17 cellular contexts compared by ENCODE assay signal in genomic region chr10:88460601-88461000, GRCh38.
DNase-seq lines count a peak whose midpoint lies in the region; ATAC-seq and TF ChIP-seq lines count a peak whose summit lies in the region.
"Had no signal": no experiment of that assay in that cellular context is flagged by ENCODE, and none has a peak within 500 bp of the region (broad histone marks: within the 10 kb centered on the region; RNA-seq: fewer than 3 reads in every experiment).

No MANE protein-coding gene starts in this region.

- no peaks in the 10 kb centered on the region for H3K9me3 Mint-ChIP-seq in activated CD8-positive, alpha-beta T cell treated with anti-CD3 and anti-CD28 coated beads for 36 hours
- H3K9me3 Mint-ChIP-seq: CD4-positive, alpha-beta memory T cell; GM23338; H9; HFFc6 had no signal

- H3K9ac ChIP-seq in mesendoderm (ENCODE audit: low read length): no peak overlapping the region

- no peaks in the 10 kb centered on the region for H3K27me3 Mint-ChIP-seq in activated CD8-positive, alpha-beta T cell treated with anti-CD3 and anti-CD28 coated beads for 36 hours
- H3K27me3 Mint-ChIP-seq: CD4-positive, alpha-beta memory T cell had no signal

- TF ChIP-seq CTCF in foreskin fibroblast (IDR thresholded peaks at IDR 0.05; ENCODE audit: low read depth, low read length): no peak
- TF ChIP-seq CTCF in activated CD8-positive, alpha-beta T cell treated with anti-CD3 and anti-CD28 coated beads for 36 hours (IDR thresholded peaks at IDR 0.05): no peak

- no peaks in the 10 kb centered on the region for H3K4me1 Mint-ChIP-seq in activated CD8-positive, alpha-beta T cell treated with anti-CD3 and anti-CD28 coated beads for 36 hours (ENCODE audit: low read depth)
- H3K4me1 Mint-ChIP-seq: GM23338 had no signal

- H3K56ac ChIP-seq in mesendoderm (ENCODE audit: low read length): peak overlapping the region; percentile 20

- H2AK5ac ChIP-seq in mesendoderm (ENCODE audit: low read length): no peak overlapping the region

- no peaks in the 10 kb centered on the region for H3K4me1 ChIP-seq in mesendoderm (ENCODE audit: control insufficient read depth, low read depth, low read length)

- H3K23ac ChIP-seq in mesendoderm (ENCODE audit: low read length): no peak overlapping the region

- H3K36me3 Mint-ChIP-seq in activated CD8-positive, alpha-beta T cell treated with anti-CD3 and anti-CD28 coated beads for 36 hours (ENCODE audit: low read depth): no peaks in the 10 kb centered on the region

- no peak overlapping the region for H2BK120ac ChIP-seq in mesendoderm (ENCODE audit: low read depth, low read length)

- CTCF ChIA-PET in activated CD8-positive, alpha-beta T cell treated with anti-CD3 and anti-CD28 coated beads for 36 hours (lab: Charles Lee): no interaction called here

- no peak overlapping the region for H3K4me3 ChIP-seq in foreskin fibroblast (ENCODE audit: low read depth in 1 of 2, low read length in 2 of 2)
- no peak overlapping the region for H3K4me3 ChIP-seq in mesendoderm (ENCODE audit: low read length)
- H3K4me3 ChIP-seq: GM23338 had no signal

- no peaks in the 10 kb centered on the region for H3K36me3 ChIP-seq in mesendoderm (ENCODE audit: control insufficient read depth, insufficient read depth, low read length)

- no peak overlapping the region for H3K27ac ChIP-seq in mesendoderm (ENCODE audit: low read depth, low read length)

- H3K18ac ChIP-seq in mesendoderm (ENCODE audit: low read length): no peak overlapping the region

- no peak overlapping the region for H3K4ac ChIP-seq in mesendoderm (ENCODE audit: low read depth, low read length)

- POLR2A ChIA-PET in activated CD8-positive, alpha-beta T cell treated with anti-CD3 and anti-CD28 coated beads for 36 hours (lab: Charles Lee): no interaction called here

- no peak overlapping the region for H2BK15ac ChIP-seq in mesendoderm (replicated peaks; ENCODE audit: low read depth)

- H4K8ac ChIP-seq in mesendoderm (ENCODE audit: low read depth, low read length): no peak overlapping the region

- H4K5ac ChIP-seq in mesendoderm (ENCODE audit: low read length): no peak overlapping the region

- ATAC-seq in activated CD8-positive, alpha-beta T cell treated with anti-CD3 and anti-CD28 coated beads for 36 hours: no peak
- no peak for ATAC-seq in Right ventricle myocardium inferior
- ATAC-seq: GM23338, HCT116 had no signal

- DNase-seq in NCI-H69 (lab: John Stamatoyannopoulos, UW): peak; percentile 16
- peak; percentile 8 to 40 for DNase-seq in foreskin fibroblast
- no peak for DNase-seq in mesendoderm
- no peak for DNase-seq in KG1 (lab: John Stamatoyannopoulos, UW)
- no peak for DNase-seq in activated CD8-positive, alpha-beta T cell treated with anti-CD3 and anti-CD28 coated beads for 36 hours
- DNase-seq in Right ventricle myocardium inferior (ENCODE audit: missing footprints): no peak
- DNase-seq: C1 segment of cervical spinal cord; Calu3; CD4-positive, alpha-beta memory T cell; COR-L47; DMS53; DMS79 treated with DMSO at 0.1 percent for 48 hours; GF-D8; H9; HFFc6 had no signal

- no peak overlapping the region for H2BK5ac ChIP-seq in mesendoderm (ENCODE audit: low read length)

- no peaks in the 10 kb centered on the region for H3K79me1 ChIP-seq in mesendoderm (ENCODE audit: low read length)

- no peaks in the 10 kb centered on the region for H3K27me3 ChIP-seq in mesendoderm (ENCODE audit: insufficient read depth, low read length, poor library complexity)

- intact Hi-C loops in activated CD8-positive, alpha-beta T cell treated with anti-CD3 and anti-CD28 coated beads for 36 hours (cut with micrococcal nuclease): no loop called here
- intact Hi-C loops in Right ventricle myocardium inferior (cut with DNase I): no loop called here

- H3K27ac Mint-ChIP-seq in activated CD8-positive, alpha-beta T cell treated with anti-CD3 and anti-CD28 coated beads for 36 hours: no peak overlapping the region
- H3K27ac Mint-ChIP-seq: CD4-positive, alpha-beta memory T cell; GM23338; H9; HFFc6 had no signal

- H3K4me2 ChIP-seq in mesendoderm (ENCODE audit: low read length): no peak overlapping the region
- H3K4me2 ChIP-seq: GM23338 had no signal

- WGBS in mesendoderm (ENCODE audit: extremely low coverage, insufficient coverage, low lambda C conversion rate): no CpG with 5 or more reads among the region's 1 CpG

- H3K4me3 Mint-ChIP-seq in activated CD8-positive, alpha-beta T cell treated with anti-CD3 and anti-CD28 coated beads for 36 hours: no peak overlapping the region
- H3K4me3 Mint-ChIP-seq: CD4-positive, alpha-beta memory T cell; GM23338; H9; HFFc6 had no signal

- no peaks in the 10 kb centered on the region for H3K79me2 ChIP-seq in mesendoderm (ENCODE audit: control insufficient read depth, insufficient read depth, low read length)

Comparison
In these comparisons a context has a peak if more than half of its experiments do, and no peak if none do; other contexts are left out.
1. DNase-seq: peak in NCI-H69 (single experiment) and foreskin fibroblast (2 of 2); none in mesendoderm (single experiment), KG1 (single experiment), activated CD8-positive, alpha-beta T cell treated with anti-CD3 and anti-CD28 coated beads for 36 hours (single experiment) and Right ventricle myocardium inferior (single experiment).